Comparison of ENCODE assay signal across 10 cellular contexts in genomic region chr6:167893416-167893815, GRCh38.
DNase-seq lines count a peak whose midpoint lies in the region; ATAC-seq and TF ChIP-seq lines count a peak whose summit lies in the region.
"Had no signal": no experiment of that assay in that cellular context is flagged by ENCODE, and none has a peak within 500 bp of the region (broad histone marks: within the 10 kb centered on the region; RNA-seq: fewer than 3 reads in every experiment).

No MANE protein-coding gene starts in this region.

- H3K4me3 Mint-ChIP-seq in activated CD8-positive, alpha-beta memory T cell treated with anti-CD3 and anti-CD28 coated beads, Interleukin-2, amount 10 ng/mL, durations not matched to agents 7 days and 5 days: no peak overlapping the region

- in situ Hi-C loops in brain microvascular endothelial cell (cut with HindIII; ENCODE audit: low pct_ligation_motif_present, low sequenced_read_pairs): no loop called here

- H3K4me1 Mint-ChIP-seq in activated CD8-positive, alpha-beta memory T cell treated with anti-CD3 and anti-CD28 coated beads, Interleukin-2, amount 10 ng/mL, durations not matched to agents 7 days and 5 days: no peaks in the 10 kb centered on the region

- H3K27me3 Mint-ChIP-seq in activated CD8-positive, alpha-beta memory T cell treated with anti-CD3 and anti-CD28 coated beads, Interleukin-2, amount 10 ng/mL, durations not matched to agents 7 days and 5 days: no peaks in the 10 kb centered on the region

- CTCF ChIA-PET in activated CD8-positive, alpha-beta memory T cell treated with anti-CD3 and anti-CD28 coated beads, Interleukin-2, amount 10 ng/mL, durations not matched to agents 7 days and 5 days (lab: Charles Lee): no interaction called here

- no peak overlapping the region for H3K27ac ChIP-seq in brain microvascular endothelial cell
- H3K27ac ChIP-seq: right lobe of liver had no signal

- no peak for TF ChIP-seq CTCF in brain microvascular endothelial cell (IDR thresholded peaks at IDR 0.05; ENCODE audit: low read depth, low read length, missing control alignments)

- H3K27me3 ChIP-seq in brain microvascular endothelial cell (replicated peaks): no peaks in the 10 kb centered on the region
- H3K27me3 ChIP-seq: right lobe of liver had no signal

- H3K36me3 Mint-ChIP-seq in activated CD8-positive, alpha-beta memory T cell treated with anti-CD3 and anti-CD28 coated beads, Interleukin-2, amount 10 ng/mL, durations not matched to agents 7 days and 5 days: no peaks in the 10 kb centered on the region

- H3K4me3 ChIP-seq in brain microvascular endothelial cell (ENCODE audit: low read depth, low read length) (no peak overlapping the region), skeletal muscle cell (ENCODE audit: low read depth, low read length) (no peak overlapping the region)
- H3K4me3 ChIP-seq: right lobe of liver had no signal

- intact Hi-C loops in sciatic nerve (cut with DNase I): no loop called here

- H3K9me3 Mint-ChIP-seq in activated CD8-positive, alpha-beta memory T cell treated with anti-CD3 and anti-CD28 coated beads, Interleukin-2, amount 10 ng/mL, durations not matched to agents 7 days and 5 days (ENCODE audit: low read depth): no peaks in the 10 kb centered on the region

- no peak overlapping the region for H3K27ac Mint-ChIP-seq in activated CD8-positive, alpha-beta memory T cell treated with anti-CD3 and anti-CD28 coated beads, Interleukin-2, amount 10 ng/mL, durations not matched to agents 7 days and 5 days

- no peak for DNase-seq in activated CD8-positive, alpha-beta memory T cell treated with anti-CD3 and anti-CD28 coated beads, Interleukin-2, amount 10 ng/mL, durations not matched to agents 7 days and 5 days
- DNase-seq in activated CD8-positive, alpha-beta memory T cell treated with anti-CD3 and anti-CD28 coated beads, Interleukin-2, amount 50 U/mL, for 4 hours: no peak
- peak; percentile 66 for DNase-seq in brain microvascular endothelial cell
- peak; percentile 8 for DNase-seq in skeletal muscle cell (ENCODE audit: low read depth)
- no peak for DNase-seq in sciatic nerve (ENCODE audit: low spot score)
- no peak for DNase-seq in C1 segment of cervical spinal cord (lab: John Stamatoyannopoulos, UW)
- DNase-seq: NCI-H524, right lobe of liver had no signal

- no peaks in the 10 kb centered on the region for H3K36me3 ChIP-seq in brain microvascular endothelial cell (replicated peaks)

- peak; percentile 70 for ATAC-seq in activated CD8-positive, alpha-beta memory T cell treated with anti-CD3 and anti-CD28 coated beads, Interleukin-2, amount 10 ng/mL, durations not matched to agents 7 days and 5 days
- peak; percentile 93 for ATAC-seq in HG03196 (IDR thresholded peaks at IDR 0.05; ENCODE audit: unreplicated experiment)
- ATAC-seq in HG02970 (IDR thresholded peaks at IDR 0.05; ENCODE audit: low FRiP score, unreplicated experiment): no peak
- ATAC-seq in sciatic nerve: no peak

Comparison
In these comparisons a context has a peak if more than half of its experiments do, and no peak if none do; other contexts are left out.
1. ATAC-seq: peak in activated CD8-positive, alpha-beta memory T cell treated with anti-CD3 and anti-CD28 coated beads, Interleukin-2, amount 10 ng/mL, durations not matched to agents 7 days and 5 days (single experiment) and HG03196 (single experiment); none in HG02970 (single experiment) and sciatic nerve (single experiment).
2. DNase-seq: peak in brain microvascular endothelial cell (single experiment) and skeletal muscle cell (single experiment); none in activated CD8-positive, alpha-beta memory T cell treated with anti-CD3 and anti-CD28 coated beads, Interleukin-2, amount 10 ng/mL, durations not matched to agents 7 days and 5 days (single experiment), activated CD8-positive, alpha-beta memory T cell treated with anti-CD3 and anti-CD28 coated beads, Interleukin-2, amount 50 U/mL, for 4 hours (single experiment), sciatic nerve (single experiment) and C1 segment of cervical spinal cord (0 of 14).